1 cellular context compared by ENCODE assay signal in the genomic region with DNA sequence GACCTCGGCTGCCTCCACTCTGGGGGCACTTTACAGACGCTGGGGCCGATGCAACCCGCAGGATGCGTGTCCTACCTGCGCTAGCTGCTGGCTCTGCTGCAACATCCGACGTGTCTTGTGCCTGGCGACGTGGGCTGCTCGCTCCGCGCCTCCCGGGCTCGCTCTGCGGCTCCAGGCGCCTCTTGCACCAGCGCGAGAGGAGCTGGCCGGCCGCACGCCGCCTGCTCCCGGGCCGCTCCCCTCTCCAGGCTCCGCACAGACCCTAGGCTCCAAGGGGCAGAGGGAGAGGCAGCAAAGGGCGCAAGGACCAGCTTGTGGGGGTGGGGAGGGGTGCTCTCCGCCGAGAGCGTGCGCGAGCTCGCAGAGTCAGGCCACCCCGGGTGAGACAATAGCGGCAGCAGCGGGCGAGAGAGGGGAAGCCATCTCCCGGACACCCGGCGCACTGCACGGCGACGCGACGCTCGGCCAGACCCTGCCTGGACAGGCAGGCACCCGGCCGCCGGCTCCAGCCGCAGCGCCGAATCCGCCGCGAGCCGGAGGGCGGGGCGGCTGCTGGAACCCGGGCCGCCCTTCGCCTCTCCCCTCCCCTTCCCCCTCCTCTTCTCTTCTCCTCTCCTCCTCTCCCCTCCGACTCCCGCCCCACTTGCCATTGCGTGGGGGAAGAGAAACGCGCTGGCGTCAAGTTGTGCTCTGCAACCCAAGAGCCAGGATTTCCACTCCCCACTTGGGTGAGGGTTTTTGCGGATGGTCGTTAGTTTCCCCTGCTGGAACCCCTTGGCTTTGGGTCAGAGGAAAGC.
TF ChIP-seq lines count a peak whose summit lies in the region.

A gene with protein sequence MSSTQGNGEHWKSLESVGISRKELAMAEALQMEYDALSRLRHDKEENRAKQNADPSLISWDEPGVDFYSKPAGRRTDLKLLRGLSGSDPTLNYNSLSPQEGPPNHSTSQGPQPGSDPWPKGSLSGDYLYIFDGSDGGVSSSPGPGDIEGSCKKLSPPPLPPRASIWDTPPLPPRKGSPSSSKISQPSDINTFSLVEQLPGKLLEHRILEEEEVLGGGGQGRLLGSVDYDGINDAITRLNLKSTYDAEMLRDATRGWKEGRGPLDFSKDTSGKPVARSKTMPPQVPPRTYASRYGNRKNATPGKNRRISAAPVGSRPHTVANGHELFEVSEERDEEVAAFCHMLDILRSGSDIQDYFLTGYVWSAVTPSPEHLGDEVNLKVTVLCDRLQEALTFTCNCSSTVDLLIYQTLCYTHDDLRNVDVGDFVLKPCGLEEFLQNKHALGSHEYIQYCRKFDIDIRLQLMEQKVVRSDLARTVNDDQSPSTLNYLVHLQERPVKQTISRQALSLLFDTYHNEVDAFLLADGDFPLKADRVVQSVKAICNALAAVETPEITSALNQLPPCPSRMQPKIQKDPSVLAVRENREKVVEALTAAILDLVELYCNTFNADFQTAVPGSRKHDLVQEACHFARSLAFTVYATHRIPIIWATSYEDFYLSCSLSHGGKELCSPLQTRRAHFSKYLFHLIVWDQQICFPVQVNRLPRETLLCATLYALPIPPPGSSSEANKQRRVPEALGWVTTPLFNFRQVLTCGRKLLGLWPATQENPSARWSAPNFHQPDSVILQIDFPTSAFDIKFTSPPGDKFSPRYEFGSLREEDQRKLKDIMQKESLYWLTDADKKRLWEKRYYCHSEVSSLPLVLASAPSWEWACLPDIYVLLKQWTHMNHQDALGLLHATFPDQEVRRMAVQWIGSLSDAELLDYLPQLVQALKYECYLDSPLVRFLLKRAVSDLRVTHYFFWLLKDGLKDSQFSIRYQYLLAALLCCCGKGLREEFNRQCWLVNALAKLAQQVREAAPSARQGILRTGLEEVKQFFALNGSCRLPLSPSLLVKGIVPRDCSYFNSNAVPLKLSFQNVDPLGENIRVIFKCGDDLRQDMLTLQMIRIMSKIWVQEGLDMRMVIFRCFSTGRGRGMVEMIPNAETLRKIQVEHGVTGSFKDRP (N-terminal part only) (minus strand): TSS at position 525 of the 797 bp plus-strand sequence. CDS start 25,003 bp downstream, outside the sequence.

TF ChIP-seq in HepG2, 621 proteins besides CTCF, POLR2A, EP300 and RAD21 (continues in another document):
- TF ChIP-seq ZBTB8A (CRISPR knock-in tag; IDR thresholded peaks at IDR 0.05; ENCODE audit: borderline replicate concordance, low read depth), result no peak
- peak; percentile 36; the same call in 1 of the 2 replicates for TF ChIP-seq ZMYM3 (CRISPR knock-in tag; IDR thresholded peaks at IDR 0.05)
- no peak for TF ChIP-seq PRPF4 (IDR thresholded peaks at IDR 0.05; ENCODE audit: low read depth, low read length, poor library complexity, severe bottlenecking)
- TF ChIP-seq, protein P1, sequence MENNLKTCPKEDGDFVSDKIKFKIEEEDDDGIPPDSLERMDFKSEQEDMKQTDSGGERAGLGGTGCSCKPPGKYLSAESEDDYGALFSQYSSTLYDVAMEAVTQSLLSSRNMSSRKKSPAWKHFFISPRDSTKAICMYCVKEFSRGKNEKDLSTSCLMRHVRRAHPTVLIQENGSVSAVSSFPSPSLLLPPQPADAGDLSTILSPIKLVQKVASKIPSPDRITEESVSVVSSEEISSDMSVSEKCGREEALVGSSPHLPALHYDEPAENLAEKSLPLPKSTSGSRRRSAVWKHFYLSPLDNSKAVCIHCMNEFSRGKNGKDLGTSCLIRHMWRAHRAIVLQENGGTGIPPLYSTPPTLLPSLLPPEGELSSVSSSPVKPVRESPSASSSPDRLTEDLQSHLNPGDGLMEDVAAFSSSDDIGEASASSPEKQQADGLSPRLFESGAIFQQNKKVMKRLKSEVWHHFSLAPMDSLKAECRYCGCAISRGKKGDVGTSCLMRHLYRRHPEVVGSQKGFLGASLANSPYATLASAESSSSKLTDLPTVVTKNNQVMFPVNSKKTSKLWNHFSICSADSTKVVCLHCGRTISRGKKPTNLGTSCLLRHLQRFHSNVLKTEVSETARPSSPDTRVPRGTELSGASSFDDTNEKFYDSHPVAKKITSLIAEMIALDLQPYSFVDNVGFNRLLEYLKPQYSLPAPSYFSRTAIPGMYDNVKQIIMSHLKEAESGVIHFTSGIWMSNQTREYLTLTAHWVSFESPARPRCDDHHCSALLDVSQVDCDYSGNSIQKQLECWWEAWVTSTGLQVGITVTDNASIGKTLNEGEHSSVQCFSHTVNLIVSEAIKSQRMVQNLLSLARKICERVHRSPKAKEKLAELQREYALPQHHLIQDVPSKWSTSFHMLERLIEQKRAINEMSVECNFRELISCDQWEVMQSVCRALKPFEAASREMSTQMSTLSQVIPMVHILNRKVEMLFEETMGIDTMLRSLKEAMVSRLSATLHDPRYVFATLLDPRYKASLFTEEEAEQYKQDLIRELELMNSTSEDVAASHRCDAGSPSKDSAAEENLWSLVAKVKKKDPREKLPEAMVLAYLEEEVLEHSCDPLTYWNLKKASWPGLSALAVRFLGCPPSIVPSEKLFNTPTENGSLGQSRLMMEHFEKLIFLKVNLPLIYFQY (CRISPR knock-in tag; IDR thresholded peaks at IDR 0.05; ENCODE audit: borderline replicate concordance), result 0 out of 2 replicates have a peak, but pooled peaks have one; percentile 49
- TF ChIP-seq SOX5 (CRISPR knock-in tag; IDR thresholded peaks at IDR 0.05; ENCODE audit: borderline replicate concordance), result peak; percentile 70
- peak; percentile 76; the same call in 1 of the 2 replicates for TF ChIP-seq TMF1 (CRISPR knock-in tag; IDR thresholded peaks at IDR 0.05; ENCODE audit: low read depth)
- TF ChIP-seq RFX1 (IDR thresholded peaks at IDR 0.05), result no peak
- TF ChIP-seq POGZ (CRISPR knock-in tag; IDR thresholded peaks at IDR 0.05), result peak; percentile 40; the same call in 1 of the 2 replicates
- no peak for TF ChIP-seq ZFP36L2 (CRISPR knock-in tag; IDR thresholded peaks at IDR 0.05)
- peak; percentile 32; the same call in 1 of the 2 replicates for TF ChIP-seq RXRB (CRISPR knock-in tag; IDR thresholded peaks at IDR 0.05; ENCODE audit: borderline replicate concordance)
- peak; percentile 68 for TF ChIP-seq ZNF225 (CRISPR knock-in tag; IDR thresholded peaks at IDR 0.05)
- TF ChIP-seq KMT2A (CRISPR knock-in tag; IDR thresholded peaks at IDR 0.05), result peak; percentile 66; the same call in 1 of the 2 replicates
- 0 out of 2 replicates have a peak, but pooled peaks have one; percentile 31 for TF ChIP-seq ZNF253 (CRISPR knock-in tag; IDR thresholded peaks at IDR 0.05; ENCODE audit: borderline replicate concordance)
- peak; percentile 72 for TF ChIP-seq YY1 (IDR thresholded peaks at IDR 0.05; ENCODE audit: insufficient read depth, insufficient replicate concordance, low read depth, low read length)
- TF ChIP-seq GATAD1 (CRISPR knock-in tag; IDR thresholded peaks at IDR 0.05), result peak; percentile 39; the same call in 1 of the 2 replicates
- no peak for TF ChIP-seq NR1H2 (CRISPR knock-in tag; IDR thresholded peaks at IDR 0.05; ENCODE audit: borderline replicate concordance, low read depth)
- TF ChIP-seq KDM5B (CRISPR knock-in tag; IDR thresholded peaks at IDR 0.05; ENCODE audit: borderline replicate concordance), result peak; percentile 92
- TF ChIP-seq ZNF562 (CRISPR knock-in tag; IDR thresholded peaks at IDR 0.05; ENCODE audit: borderline replicate concordance), result no peak
- TF ChIP-seq ZNF143 (CRISPR knock-in tag; IDR thresholded peaks at IDR 0.05), result no peak
- no peak for TF ChIP-seq PAWR (CRISPR knock-in tag; IDR thresholded peaks at IDR 0.05; ENCODE audit: borderline replicate concordance)
- TF ChIP-seq, protein P2, sequence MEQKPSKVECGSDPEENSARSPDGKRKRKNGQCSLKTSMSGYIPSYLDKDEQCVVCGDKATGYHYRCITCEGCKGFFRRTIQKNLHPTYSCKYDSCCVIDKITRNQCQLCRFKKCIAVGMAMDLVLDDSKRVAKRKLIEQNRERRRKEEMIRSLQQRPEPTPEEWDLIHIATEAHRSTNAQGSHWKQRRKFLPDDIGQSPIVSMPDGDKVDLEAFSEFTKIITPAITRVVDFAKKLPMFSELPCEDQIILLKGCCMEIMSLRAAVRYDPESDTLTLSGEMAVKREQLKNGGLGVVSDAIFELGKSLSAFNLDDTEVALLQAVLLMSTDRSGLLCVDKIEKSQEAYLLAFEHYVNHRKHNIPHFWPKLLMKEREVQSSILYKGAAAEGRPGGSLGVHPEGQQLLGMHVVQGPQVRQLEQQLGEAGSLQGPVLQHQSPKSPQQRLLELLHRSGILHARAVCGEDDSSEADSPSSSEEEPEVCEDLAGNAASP (CRISPR knock-in tag; IDR thresholded peaks at IDR 0.05; ENCODE audit: borderline replicate concordance), result peak; percentile 39
- peak; percentile 77 for TF ChIP-seq BRD4 (CRISPR knock-in tag; IDR thresholded peaks at IDR 0.05)
- TF ChIP-seq ASH2L (IDR thresholded peaks at IDR 0.05; ENCODE audit: insufficient read length, low read depth, low read length), result peak; percentile 72
- 0 out of 2 replicates have a peak, but pooled peaks have one; percentile 47 for TF ChIP-seq KLF6 (CRISPR knock-in tag; IDR thresholded peaks at IDR 0.05)
- TF ChIP-seq, protein P3, sequence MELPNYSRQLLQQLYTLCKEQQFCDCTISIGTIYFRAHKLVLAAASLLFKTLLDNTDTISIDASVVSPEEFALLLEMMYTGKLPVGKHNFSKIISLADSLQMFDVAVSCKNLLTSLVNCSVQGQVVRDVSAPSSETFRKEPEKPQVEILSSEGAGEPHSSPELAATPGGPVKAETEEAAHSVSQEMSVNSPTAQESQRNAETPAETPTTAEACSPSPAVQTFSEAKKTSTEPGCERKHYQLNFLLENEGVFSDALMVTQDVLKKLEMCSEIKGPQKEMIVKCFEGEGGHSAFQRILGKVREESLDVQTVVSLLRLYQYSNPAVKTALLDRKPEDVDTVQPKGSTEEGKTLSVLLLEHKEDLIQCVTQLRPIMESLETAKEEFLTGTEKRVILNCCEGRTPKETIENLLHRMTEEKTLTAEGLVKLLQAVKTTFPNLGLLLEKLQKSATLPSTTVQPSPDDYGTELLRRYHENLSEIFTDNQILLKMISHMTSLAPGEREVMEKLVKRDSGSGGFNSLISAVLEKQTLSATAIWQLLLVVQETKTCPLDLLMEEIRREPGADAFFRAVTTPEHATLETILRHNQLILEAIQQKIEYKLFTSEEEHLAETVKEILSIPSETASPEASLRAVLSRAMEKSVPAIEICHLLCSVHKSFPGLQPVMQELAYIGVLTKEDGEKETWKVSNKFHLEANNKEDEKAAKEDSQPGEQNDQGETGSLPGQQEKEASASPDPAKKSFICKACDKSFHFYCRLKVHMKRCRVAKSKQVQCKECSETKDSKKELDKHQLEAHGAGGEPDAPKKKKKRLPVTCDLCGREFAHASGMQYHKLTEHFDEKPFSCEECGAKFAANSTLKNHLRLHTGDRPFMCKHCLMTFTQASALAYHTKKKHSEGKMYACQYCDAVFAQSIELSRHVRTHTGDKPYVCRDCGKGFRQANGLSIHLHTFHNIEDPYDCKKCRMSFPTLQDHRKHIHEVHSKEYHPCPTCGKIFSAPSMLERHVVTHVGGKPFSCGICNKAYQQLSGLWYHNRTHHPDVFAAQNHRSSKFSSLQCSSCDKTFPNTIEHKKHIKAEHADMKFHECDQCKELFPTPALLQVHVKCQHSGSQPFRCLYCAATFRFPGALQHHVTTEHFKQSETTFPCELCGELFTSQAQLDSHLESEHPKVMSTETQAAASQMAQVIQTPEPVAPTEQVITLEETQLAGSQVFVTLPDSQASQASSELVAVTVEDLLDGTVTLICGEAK (IDR thresholded peaks at IDR 0.05), result no peak
- TF ChIP-seq, protein P3 (CRISPR knock-in tag; IDR thresholded peaks at IDR 0.05), result peak; percentile 26; the same call in 1 of the 2 replicates
- TF ChIP-seq ZNF776 (CRISPR knock-in tag; IDR thresholded peaks at IDR 0.05), result peak; percentile 92
- TF ChIP-seq ZNF616 (CRISPR knock-in tag; IDR thresholded peaks at IDR 0.05; ENCODE audit: low read depth), result 0 out of 2 replicates have a peak, but pooled peaks have one; percentile 41
- TF ChIP-seq JUND (CRISPR knock-in tag; IDR thresholded peaks at IDR 0.05), result 0 out of 2 replicates have a peak, but pooled peaks have one; percentile 28
- peak; percentile 80 for TF ChIP-seq HDAC1 (CRISPR knock-in tag; IDR thresholded peaks at IDR 0.05)
- TF ChIP-seq, protein P4, sequence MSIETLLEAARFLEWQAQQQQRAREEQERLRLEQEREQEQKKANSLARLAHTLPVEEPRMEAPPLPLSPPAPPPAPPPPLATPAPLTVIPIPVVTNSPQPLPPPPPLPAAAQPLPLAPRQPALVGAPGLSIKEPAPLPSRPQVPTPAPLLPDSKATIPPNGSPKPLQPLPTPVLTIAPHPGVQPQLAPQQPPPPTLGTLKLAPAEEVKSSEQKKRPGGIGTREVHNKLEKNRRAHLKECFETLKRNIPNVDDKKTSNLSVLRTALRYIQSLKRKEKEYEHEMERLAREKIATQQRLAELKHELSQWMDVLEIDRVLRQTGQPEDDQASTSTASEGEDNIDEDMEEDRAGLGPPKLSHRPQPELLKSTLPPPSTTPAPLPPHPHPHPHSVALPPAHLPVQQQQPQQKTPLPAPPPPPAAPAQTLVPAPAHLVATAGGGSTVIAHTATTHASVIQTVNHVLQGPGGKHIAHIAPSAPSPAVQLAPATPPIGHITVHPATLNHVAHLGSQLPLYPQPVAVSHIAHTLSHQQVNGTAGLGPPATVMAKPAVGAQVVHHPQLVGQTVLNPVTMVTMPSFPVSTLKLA (IDR thresholded peaks at IDR 0.05), result no peak
- peak; percentile 69 for TF ChIP-seq SKI (IDR thresholded peaks at IDR 0.05; ENCODE audit: partially characterized antibody)
- 0 out of 2 replicates have a peak, but pooled peaks have one; percentile 34 for TF ChIP-seq TARDBP (CRISPR knock-in tag; IDR thresholded peaks at IDR 0.05)
- peak; percentile 15; the same call in 1 of the 2 replicates for TF ChIP-seq PHF21A (CRISPR knock-in tag; IDR thresholded peaks at IDR 0.05)
